1 cellular context compared by ENCODE assay signal in the genomic region with DNA sequence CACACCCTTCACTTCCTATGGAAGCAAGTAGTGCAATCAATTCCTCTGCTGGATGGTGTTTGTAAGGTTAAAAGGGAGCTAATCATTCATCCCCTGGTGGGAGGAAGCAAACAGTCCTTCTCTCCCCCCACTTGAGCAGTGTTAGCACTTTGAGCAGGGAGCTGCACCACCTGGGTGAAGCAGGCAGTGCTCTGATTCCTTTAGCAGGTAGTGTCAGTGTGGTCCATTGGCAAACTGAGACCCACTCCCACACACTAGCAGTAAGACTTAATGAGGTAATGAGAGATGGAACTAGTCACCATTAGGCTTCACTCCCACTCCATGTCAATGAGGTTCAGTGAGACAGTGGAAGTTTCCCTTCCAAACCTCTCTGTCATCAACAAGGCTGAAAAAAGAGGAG.
TF ChIP-seq lines count a peak whose summit lies in the region.

No MANE protein-coding gene starts in this region.

TF ChIP-seq in H1, 55 proteins besides CTCF, POLR2A, EP300 and RAD21:
- TF ChIP-seq TAF7 (optimal IDR thresholded peaks at IDR 0.05; ENCODE audit: borderline replicate concordance, low read depth, low read length) (no peak), CEBPB (IDR thresholded peaks at IDR 0.05; ENCODE audit: low read depth, low read length) (no peak), SIX5 (IDR thresholded peaks at IDR 0.05; ENCODE audit: low read depth, low read length) (no peak)
- TF ChIP-seq, protein P1, sequence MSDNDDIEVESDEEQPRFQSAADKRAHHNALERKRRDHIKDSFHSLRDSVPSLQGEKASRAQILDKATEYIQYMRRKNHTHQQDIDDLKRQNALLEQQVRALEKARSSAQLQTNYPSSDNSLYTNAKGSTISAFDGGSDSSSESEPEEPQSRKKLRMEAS (IDR thresholded peaks at IDR 0.05): no peak
